ENCODE assay signal across 19 cellular contexts in genomic region chr1:116322752-116323405, GRCh38. TPM values are rescaled to one million over a fixed set of nuclear protein-coding genes. Genes with fewer than 3 reads are reported as not detected.
DNase-seq lines count a peak whose midpoint lies in the region; ATAC-seq, FAIRE-seq and TF ChIP-seq lines count a peak whose summit lies in the region.
"Had no signal": no experiment of that assay in that cellular context is flagged by ENCODE, and none has a peak within 500 bp of the region (broad histone marks: within the 10 kb centered on the region; RNA-seq: fewer than 3 reads in every experiment).

No MANE protein-coding gene starts in this region.

- H3K4me1 Mint-ChIP-seq in T-helper 2 cell treated with Interferon-gamma antibody and Interleukin-4, amounts not matched to agents 5 μg/mL and 100 μg/mL, for 36 hours (ENCODE audit: low read depth): peaks cover 40% of the 10 kb centered on the region
- peaks cover 28 to 71% (median 65%) of the 10 kb centered on the region in 4 donors for H3K4me1 Mint-ChIP-seq in naive thymus-derived CD8-positive, alpha-beta T cell
- H3K4me1 Mint-ChIP-seq in effector memory CD8-positive, alpha-beta T cell (ENCODE audit: low read depth in 2 of 2): peaks cover 21 to 33% of the 10 kb centered on the region in 2 donors

- no peak for DNase-seq in T-helper 2 cell treated with Interferon-gamma antibody and Interleukin-4, amounts not matched to agents 5 μg/mL and 100 μg/mL, for 36 hours (ENCODE audit: low spot score)
- DNase-seq in T-helper 2 cell (no peak), LNCaP clone FGC (ENCODE audit: low read depth) (peak; percentile 82), SW 1271 (lab: John Stamatoyannopoulos, UW) (no peak), epidermal melanocyte (ENCODE audit: insufficient read length, low spot score) (no peak)
- DNase-seq in naive thymus-derived CD8-positive, alpha-beta T cell: no peak
- no peak for DNase-seq in effector memory CD8-positive, alpha-beta T cell
- DNase-seq: activated CD4-positive, alpha-beta T cell treated with anti-CD3 and anti-CD28 coated beads for 1 hour; activated gamma-delta T cell; activated T-cell treated with anti-CD3 and anti-CD28 coated beads, Interleukin-2, amount 50 U/mL, for 1 hour; H7; left ventricle myocardium superior; MM.1S; natural killer cell; NCI-H2227 treated with DMSO at 0.1 percent for 48 hours; occipital lobe; stimulated activated naive CD4-positive, alpha-beta T cell had no signal

- H3K4me3 ChIP-seq in LNCaP clone FGC (ENCODE audit: low read depth, low read length): no peak overlapping the region

- no peaks in the 10 kb centered on the region for H3K27me3 Mint-ChIP-seq in T-helper 2 cell treated with Interferon-gamma antibody and Interleukin-4, amounts not matched to agents 5 μg/mL and 100 μg/mL, for 36 hours (ENCODE audit: low read depth)
- H3K27me3 Mint-ChIP-seq in naive thymus-derived CD8-positive, alpha-beta T cell: no peaks in the 10 kb centered on the region
- H3K27me3 Mint-ChIP-seq in effector memory CD8-positive, alpha-beta T cell: no peaks in the 10 kb centered on the region
- H3K27me3 Mint-ChIP-seq: dendritic cell treated with granulocyte-macrophage colony-stimulating factor and Interleukin-4, amounts not matched to agents 40 ng/mL and 50 ng/mL, for 4 days had no signal

- H3K36me3 Mint-ChIP-seq in T-helper 2 cell treated with Interferon-gamma antibody and Interleukin-4, amounts not matched to agents 5 μg/mL and 100 μg/mL, for 36 hours (ENCODE audit: low read depth): no peaks in the 10 kb centered on the region
- no peaks in the 10 kb centered on the region for H3K36me3 Mint-ChIP-seq in naive thymus-derived CD8-positive, alpha-beta T cell
- H3K36me3 Mint-ChIP-seq in effector memory CD8-positive, alpha-beta T cell (ENCODE audit: insufficient read depth): no peaks in the 10 kb centered on the region
- H3K36me3 Mint-ChIP-seq: natural killer cell had no signal

- TF ChIP-seq CTCF in LNCaP clone FGC (IDR thresholded peaks at IDR 0.05; ENCODE audit: control insufficient read depth, extremely low read depth, insufficient read depth): no peak

- H3K4me3 Mint-ChIP-seq in T-helper 2 cell treated with Interferon-gamma antibody and Interleukin-4, amounts not matched to agents 5 μg/mL and 100 μg/mL, for 36 hours: no peak overlapping the region
- H3K4me3 Mint-ChIP-seq in naive thymus-derived CD8-positive, alpha-beta T cell: peak overlapping the region in 7 of 10 donors; percentile 12 to 69 (median 39)
- no peak overlapping the region for H3K4me3 Mint-ChIP-seq in effector memory CD8-positive, alpha-beta T cell
- H3K4me3 Mint-ChIP-seq: dendritic cell treated with granulocyte-macrophage colony-stimulating factor and Interleukin-4, amounts not matched to agents 40 ng/mL and 50 ng/mL, for 4 days; natural killer cell had no signal

- POLR2A ChIA-PET in naive thymus-derived CD8-positive, alpha-beta T cell (lab: Charles Lee): interaction anchor here (0.9 to 5.8 kb wide), 5 partner anchors 10 to 52 kb away, joined by 3 to 54 read pairs (median 3); partner anchors contain the start of gene ATP1A1

- ATAC-seq in naive thymus-derived CD8-positive, alpha-beta T cell: no peak
- no peak for ATAC-seq in effector memory CD8-positive, alpha-beta T cell (replicated peaks)
- ATAC-seq: left ventricle myocardium superior, natural killer cell had no signal

- peak overlapping the region; percentile 20 for H3K27ac Mint-ChIP-seq in T-helper 2 cell treated with Interferon-gamma antibody and Interleukin-4, amounts not matched to agents 5 μg/mL and 100 μg/mL, for 36 hours
- H3K27ac Mint-ChIP-seq in naive thymus-derived CD8-positive, alpha-beta T cell: peak overlapping the region; percentile 25 to 91 (median 80)
- H3K27ac Mint-ChIP-seq in effector memory CD8-positive, alpha-beta T cell: no peak overlapping the region
- H3K27ac Mint-ChIP-seq: dendritic cell treated with granulocyte-macrophage colony-stimulating factor and Interleukin-4, amounts not matched to agents 40 ng/mL and 50 ng/mL, for 4 days; natural killer cell had no signal

- no peaks in the 10 kb centered on the region for H3K9me3 Mint-ChIP-seq in T-helper 2 cell treated with Interferon-gamma antibody and Interleukin-4, amounts not matched to agents 5 μg/mL and 100 μg/mL, for 36 hours
- no peaks in the 10 kb centered on the region for H3K9me3 Mint-ChIP-seq in naive thymus-derived CD8-positive, alpha-beta T cell
- H3K9me3 Mint-ChIP-seq in effector memory CD8-positive, alpha-beta T cell: no peaks in the 10 kb centered on the region
- H3K9me3 Mint-ChIP-seq: dendritic cell treated with granulocyte-macrophage colony-stimulating factor and Interleukin-4, amounts not matched to agents 40 ng/mL and 50 ng/mL, for 4 days; natural killer cell had no signal

- peak; percentile 57 for FAIRE-seq in colon (lab: Jason Lieb, UNC)

RNA-seq across cellular contexts. Expression of gene ATP1A1, which starts 50.2 kb away (rescaled TPM):
- total RNA-seq in naive thymus-derived CD8-positive, alpha-beta T cell: 100 to 1,000 TPM; 248 to 261 TPM
- 10 to 100 TPM; 59.1 to 65.0 (median 60.6) TPM for polyA plus RNA-seq in naive thymus-derived CD8-positive, alpha-beta T cell

Comparison
In these comparisons a context has a peak if more than half of its experiments do, and no peak if none do; other contexts are left out.
1. H3K27ac Mint-ChIP-seq: peak in T-helper 2 cell treated with Interferon-gamma antibody and Interleukin-4, amounts not matched to agents 5 μg/mL and 100 μg/mL, for 36 hours (single experiment) and naive thymus-derived CD8-positive, alpha-beta T cell (10 of 10); none in effector memory CD8-positive, alpha-beta T cell (0 of 2).
2. H3K4me3 Mint-ChIP-seq: peak in naive thymus-derived CD8-positive, alpha-beta T cell (7 of 10); none in T-helper 2 cell treated with Interferon-gamma antibody and Interleukin-4, amounts not matched to agents 5 μg/mL and 100 μg/mL, for 36 hours (single experiment) and effector memory CD8-positive, alpha-beta T cell (0 of 2).